Comparison of ENCODE assay signal across 36 cellular contexts in the genomic region with DNA sequence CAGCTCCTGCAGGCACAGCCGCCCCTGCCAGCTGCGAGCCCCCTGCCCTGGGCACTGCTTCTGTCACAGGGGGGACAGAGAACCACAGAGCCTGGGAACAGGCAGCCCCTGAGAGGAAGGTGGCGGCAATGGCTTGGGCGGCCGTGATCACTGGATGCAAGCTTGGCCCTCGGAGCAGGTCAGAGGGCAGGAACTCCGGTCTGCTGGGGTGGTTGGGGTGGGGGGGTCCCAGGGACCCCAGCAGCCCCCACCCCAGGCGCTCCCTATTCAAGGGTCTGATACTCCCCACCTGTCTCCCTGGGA. TPM values are rescaled to one million over a fixed set of nuclear protein-coding genes. Genes with fewer than 3 reads are reported as not detected.
A peak's percentile ranks its signal among the peaks of the same experiment; 100 is the strongest.
DNase-seq lines count a peak whose midpoint lies in the region; ATAC-seq and TF ChIP-seq lines count a peak whose summit lies in the region.
"Had no signal": no experiment of that assay in that cellular context is flagged by ENCODE, and none has a peak within 500 bp of the region (broad histone marks: within the 10 kb centered on the region; RNA-seq: fewer than 3 reads in every experiment).

No MANE protein-coding gene starts in this region.

- no peak for DNase-seq in activated naive CD4-positive, alpha-beta T cell treated with anti-CD3 and anti-CD28 coated beads, Interleukin-2, amount 10 ng/mL, durations not matched to agents 7 days and 5 days
- DNase-seq in activated naive CD4-positive, alpha-beta T cell treated with anti-CD3 and anti-CD28 coated beads for 36 hours = no peak
- DNase-seq in RWPE1 (ENCODE audit: low spot score) = no peak
- no peak for DNase-seq in natural killer cell
- DNase-seq in AML-193 (lab: John Stamatoyannopoulos, UW) = no peak
- DNase-seq in NCI-H2171 (lab: John Stamatoyannopoulos, UW) = no peak
- no peak for DNase-seq in DMS153 treated with DMSO at 0.1 percent for 48 hours (lab: John Stamatoyannopoulos, UW; ENCODE audit: unreplicated experiment)
- DNase-seq: activated T-cell treated with anti-CD3 and anti-CD28 coated beads, Interleukin-2, amount 50 U/mL, for 24 hours; BE2C; body of pancreas; COR-L47; dorsolateral prefrontal cortex; foreskin fibroblast; HCEC 1CT; islet precursor cell; left ventricle myocardium inferior; MV-4-11; NCI-H1436; NCI-H2081; NCI-H2227 treated with DMSO at 0.1 percent for 48 hours; NCI-H526 treated with DMSO at 0.1 percent for 48 hours; NK-92 treated with Interleukin-12 subunit alpha and Interleukin-12 subunit beta, amount 100 ng/mL, for 24 hours; occipital lobe; PC-3; psoas muscle; stimulated activated CD4-positive, alpha-beta T cell treated with anti-CD3 and anti-CD28 coated beads, Interleukin-4, amount 100 ng/mL, for 24 hours; T-helper 17 cell had no signal

- intact Hi-C loops in activated naive CD4-positive, alpha-beta T cell treated with anti-CD3 and anti-CD28 coated beads for 36 hours (cut with micrococcal nuclease) = no loop called here
- intact Hi-C loops in natural killer cell (cut with micrococcal nuclease) = loop anchor here (1.0 to 5.0 kb wide), 3 partner anchors 12 to 1265 kb away; no protein-coding TSS in a partner anchor

- POLR2A ChIA-PET in RWPE1 (lab: Yijun Ruan, JAX; ENCODE audit: low non-redundant PET) = no interaction called here

- no peak for ATAC-seq in natural killer cell
- ATAC-seq in GM21447 (IDR thresholded peaks at IDR 0.05; ENCODE audit: unreplicated experiment) = no peak
- ATAC-seq: body of pancreas, PC-3, psoas muscle, Right ventricle myocardium inferior, SK-N-SH treated with all-trans-retinoic acid at 6 μM for 48 hours, T-helper 17 cell had no signal

- CTCF ChIA-PET in activated naive CD4-positive, alpha-beta T cell treated with anti-CD3 and anti-CD28 coated beads, Interleukin-2, amount 10 ng/mL, durations not matched to agents 7 days and 5 days (lab: Charles Lee) = no interaction called here
- CTCF ChIA-PET in activated naive CD4-positive, alpha-beta T cell treated with anti-CD3 and anti-CD28 coated beads for 36 hours (lab: Charles Lee) = no interaction called here
- CTCF ChIA-PET in RWPE1 (lab: Yijun Ruan, JAX) = no interaction called here

- TF ChIP-seq CTCF in RWPE1 (conservative IDR thresholded peaks at IDR 0.05; ENCODE audit: low read depth) = no peak
- TF ChIP-seq CTCF in natural killer cell (IDR thresholded peaks at IDR 0.05) = no peak

- no peaks in the 10 kb centered on the region for H3K27me3 Mint-ChIP-seq in activated naive CD4-positive, alpha-beta T cell treated with anti-CD3 and anti-CD28 coated beads, Interleukin-2, amount 10 ng/mL, durations not matched to agents 7 days and 5 days
- no peaks in the 10 kb centered on the region for H3K27me3 Mint-ChIP-seq in activated naive CD4-positive, alpha-beta T cell treated with anti-CD3 and anti-CD28 coated beads for 36 hours (ENCODE audit: low read depth)
- H3K27me3 Mint-ChIP-seq in natural killer cell (ENCODE audit: low read depth in 2 of 2) = no peaks in the 10 kb centered on the region
- H3K27me3 Mint-ChIP-seq: activated T-cell treated with anti-CD3 and anti-CD28 coated beads, Interleukin-2, amount 50 U/mL, for 24 hours; T-helper 17 cell had no signal

- H3K27ac Mint-ChIP-seq in activated naive CD4-positive, alpha-beta T cell treated with anti-CD3 and anti-CD28 coated beads, Interleukin-2, amount 10 ng/mL, durations not matched to agents 7 days and 5 days = peak overlapping the region; percentile 93
- H3K27ac Mint-ChIP-seq in activated naive CD4-positive, alpha-beta T cell treated with anti-CD3 and anti-CD28 coated beads for 36 hours = no peak overlapping the region
- peak overlapping the region; percentile 96 to 99 for H3K27ac Mint-ChIP-seq in natural killer cell

- H3K4me3 Mint-ChIP-seq in activated naive CD4-positive, alpha-beta T cell treated with anti-CD3 and anti-CD28 coated beads, Interleukin-2, amount 10 ng/mL, durations not matched to agents 7 days and 5 days = no peak overlapping the region
- no peak overlapping the region for H3K4me3 Mint-ChIP-seq in activated naive CD4-positive, alpha-beta T cell treated with anti-CD3 and anti-CD28 coated beads for 36 hours
- H3K4me3 Mint-ChIP-seq in natural killer cell = peak overlapping the region; percentile 78

- peaks cover 26% of the 10 kb centered on the region for H3K36me3 Mint-ChIP-seq in activated naive CD4-positive, alpha-beta T cell treated with anti-CD3 and anti-CD28 coated beads, Interleukin-2, amount 10 ng/mL, durations not matched to agents 7 days and 5 days
- H3K36me3 Mint-ChIP-seq in activated naive CD4-positive, alpha-beta T cell treated with anti-CD3 and anti-CD28 coated beads for 36 hours (ENCODE audit: low read depth) = peaks cover 13% of the 10 kb centered on the region
- H3K36me3 Mint-ChIP-seq in natural killer cell = no peaks in the 10 kb centered on the region

- peaks cover 28% of the 10 kb centered on the region for H3K4me1 Mint-ChIP-seq in activated naive CD4-positive, alpha-beta T cell treated with anti-CD3 and anti-CD28 coated beads, Interleukin-2, amount 10 ng/mL, durations not matched to agents 7 days and 5 days
- peaks cover 18% of the 10 kb centered on the region for H3K4me1 Mint-ChIP-seq in activated naive CD4-positive, alpha-beta T cell treated with anti-CD3 and anti-CD28 coated beads for 36 hours (ENCODE audit: low read depth)
- H3K4me1 Mint-ChIP-seq in natural killer cell = peaks cover 42 to 55% of the 10 kb centered on the region in 2 donors

- no peaks in the 10 kb centered on the region for H3K9me3 Mint-ChIP-seq in activated naive CD4-positive, alpha-beta T cell treated with anti-CD3 and anti-CD28 coated beads, Interleukin-2, amount 10 ng/mL, durations not matched to agents 7 days and 5 days
- no peaks in the 10 kb centered on the region for H3K9me3 Mint-ChIP-seq in activated naive CD4-positive, alpha-beta T cell treated with anti-CD3 and anti-CD28 coated beads for 36 hours
- no peaks in the 10 kb centered on the region for H3K9me3 Mint-ChIP-seq in natural killer cell
- H3K9me3 Mint-ChIP-seq: activated T-cell treated with anti-CD3 and anti-CD28 coated beads, Interleukin-2, amount 50 U/mL, for 24 hours had no signal

- H3K27ac ChIP-seq in RWPE1 = peak overlapping the region; percentile 71
- H3K27ac ChIP-seq: psoas muscle had no signal

RNA-seq across cellular contexts. Expression of gene CYBA, which starts 1.9 kb away (rescaled TPM):
- 100 to 1,000 TPM; 167 to 180 TPM for total RNA-seq in activated naive CD4-positive, alpha-beta T cell treated with anti-CD3 and anti-CD28 coated beads for 36 hours
- 1,000 to 10,000 TPM; 1,001 to 1,351 (median 1,051) TPM for total RNA-seq in natural killer cell
- total RNA-seq: PC-3 had no signal

RNA-seq across cellular contexts. Expression of gene MVD, which starts 10.2 kb away (rescaled TPM):
- total RNA-seq in activated naive CD4-positive, alpha-beta T cell treated with anti-CD3 and anti-CD28 coated beads for 36 hours = 10 to 100 TPM; 90.5 to 96.8 TPM
- 100 to 1,000 TPM; 176 to 271 (median 185) TPM for total RNA-seq in natural killer cell

RNA-seq across cellular contexts. Expression of gene IL17C, which starts 14.3 kb away (rescaled TPM):
- total RNA-seq in activated naive CD4-positive, alpha-beta T cell treated with anti-CD3 and anti-CD28 coated beads for 36 hours = not detected
- 1 to 10 TPM in 2 of 3 donors, under 1 TPM in 1; 0.61 to 3.0 (median 1.2) TPM for total RNA-seq in natural killer cell
- total RNA-seq: body of pancreas, cerebellum, esophagus muscularis mucosa, left ventricle myocardium inferior, mesenteric fat pad, myocyte, occipital lobe, PC-3, psoas muscle, Right ventricle myocardium inferior, ureter had no signal

RNA-seq across cellular contexts. Expression of gene SNAI3, which starts 33.6 kb away (rescaled TPM):
- 1 to 10 TPM; 2.9 to 3.0 TPM for total RNA-seq in activated naive CD4-positive, alpha-beta T cell treated with anti-CD3 and anti-CD28 coated beads for 36 hours
- 1 to 10 TPM; 8.2 to 9.2 (median 8.4) TPM for total RNA-seq in natural killer cell
- total RNA-seq: A673, cerebellum had no signal

RNA-seq across cellular contexts. Expression of gene RNF166, which starts 53.5 kb away (rescaled TPM):
- total RNA-seq in activated naive CD4-positive, alpha-beta T cell treated with anti-CD3 and anti-CD28 coated beads for 36 hours = 10 to 100 TPM; 33.6 to 35.3 TPM
- 100 to 1,000 TPM; 459 to 712 (median 501) TPM for total RNA-seq in natural killer cell

Comparison
In these comparisons a context has a peak if more than half of its experiments do, and no peak if none do; other contexts are left out.
1. RNA of gene CYBA, which starts 1.9 kb away (total RNA-seq): 1,001 to 1,351 TPM in natural killer cell; 167 to 180 TPM in activated naive CD4-positive, alpha-beta T cell treated with anti-CD3 and anti-CD28 coated beads for 36 hours; every median in the first group is over 4 times any median in the second.